ENCODE assay signal across 12 cellular contexts in the genomic region with DNA sequence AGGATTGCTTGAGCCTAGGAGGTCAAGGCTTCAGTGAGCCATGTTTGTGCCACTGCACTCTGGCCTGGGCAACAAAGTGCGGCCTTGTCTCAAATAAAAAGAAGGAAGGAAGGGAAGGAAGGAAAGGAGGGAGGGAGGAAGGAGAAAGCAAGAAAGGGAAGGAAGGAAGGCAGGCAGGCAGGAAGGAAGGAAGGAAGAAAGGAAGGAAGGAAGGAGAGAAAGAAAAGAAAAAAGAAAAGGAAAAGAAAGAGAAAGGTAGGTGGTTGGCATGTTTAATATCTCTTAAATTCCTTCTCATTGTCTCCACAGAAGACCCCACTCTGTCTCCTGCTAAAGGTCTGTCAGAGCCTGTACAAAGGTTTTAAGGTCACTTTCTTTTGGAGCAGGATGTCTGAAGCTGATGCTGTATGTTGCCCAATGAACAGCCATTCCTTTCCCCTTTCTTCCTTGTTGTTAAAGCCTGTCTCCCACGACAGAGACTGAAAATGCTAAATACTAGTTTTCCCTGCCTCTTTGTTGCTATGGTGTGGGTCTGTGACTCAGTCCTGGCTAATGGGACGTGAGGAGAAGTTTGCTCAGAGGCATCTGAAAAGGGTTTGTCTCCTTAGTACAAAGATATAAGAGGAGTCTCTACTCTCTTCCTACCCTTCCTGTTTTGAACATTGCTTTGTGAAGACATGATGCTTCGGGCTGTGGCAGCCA.
DNase-seq lines count a peak whose midpoint lies in the region; ATAC-seq and TF ChIP-seq lines count a peak whose summit lies in the region.
"Had no signal": no experiment of that assay in that cellular context is flagged by ENCODE, and none has a peak within 500 bp of the region (broad histone marks: within the 10 kb centered on the region; RNA-seq: fewer than 3 reads in every experiment).

No MANE protein-coding gene starts in this region.

- H3K4me1 ChIP-seq in PC-3 (ENCODE audit: insufficient read depth, low read length) = peaks cover 29% of the 10 kb centered on the region

- H3K27ac Mint-ChIP-seq in activated CD4-positive, alpha-beta T cell treated with anti-CD3 and anti-CD28 coated beads for 36 hours = peak overlapping the region; percentile 77

- H4K20me1 ChIP-seq in PC-3 (ENCODE audit: low read length) = no peaks in the 10 kb centered on the region

- H3K36me3 ChIP-seq in PC-3 (ENCODE audit: low read depth, low read length) = no peaks in the 10 kb centered on the region

- peaks cover 19% of the 10 kb centered on the region for H3K4me1 Mint-ChIP-seq in activated CD4-positive, alpha-beta T cell treated with anti-CD3 and anti-CD28 coated beads for 36 hours

- CTCF ChIA-PET in activated CD4-positive, alpha-beta T cell treated with anti-CD3 and anti-CD28 coated beads for 36 hours (lab: Charles Lee) = interaction anchor here (0.6 to 1.2 kb wide), 4 partner anchors 117 to 494 kb away, joined by 3 to 5 read pairs (median 3); no protein-coding TSS in a partner anchor
- CTCF ChIA-PET in PC-3 (lab: Charles Lee) = no interaction called here

- no peak overlapping the region for H3K9ac ChIP-seq in PC-3 (ENCODE audit: low read length)

- no peaks in the 10 kb centered on the region for H3K9me3 ChIP-seq in PC-3 (ENCODE audit: low read length)

- DNase-seq in activated CD4-positive, alpha-beta T cell treated with anti-CD3 and anti-CD28 coated beads for 36 hours = peak; percentile 5
- DNase-seq in activated CD4-positive, alpha-beta T cell treated with anti-CD3 and anti-CD28 coated beads, Interleukin-2, amount 50 U/mL, for 1 hour = no peak
- DNase-seq in PC-3 (peak; percentile 63), dedifferentiated amniotic fluid mesenchymal stem cell (ENCODE audit: extremely low spot score) (peak; percentile 58), occipital lobe (lab: John Stamatoyannopoulos, UW) (peak; percentile 7), NCI-H748 (lab: John Stamatoyannopoulos, UW; ENCODE audit: unreplicated experiment) (no peak), HuH-7.5 (ENCODE audit: low spot score) (no peak)
- DNase-seq in central memory CD4-positive, alpha-beta T cell = no peak
- DNase-seq: activated gamma-delta T cell, Karpas-422, small intestine had no signal

- no peak overlapping the region for H3K4me3 ChIP-seq in PC-3 (ENCODE audit: low read length)

- H2AFZ ChIP-seq in PC-3 (ENCODE audit: low read length) = peak overlapping the region; percentile 63

- H3K9me2 ChIP-seq in PC-3 (replicated peaks; ENCODE audit: low read length) = no peaks in the 10 kb centered on the region

- POLR2A ChIA-PET in activated CD4-positive, alpha-beta T cell treated with anti-CD3 and anti-CD28 coated beads for 36 hours (lab: Charles Lee) = no interaction called here
- POLR2A ChIA-PET in PC-3 (lab: Charles Lee; ENCODE audit: unreplicated experiment) = no interaction called here

- no peak for TF ChIP-seq CTCF in PC-3 (conservative IDR thresholded peaks at IDR 0.05; ENCODE audit: low read depth, low read length)

- H3K79me2 ChIP-seq in PC-3 (ENCODE audit: low read length) = no peaks in the 10 kb centered on the region

- H3K27ac ChIP-seq in PC-3 (ENCODE audit: low read length) = peak overlapping the region; percentile 66

- H3K4me2 ChIP-seq in PC-3 (ENCODE audit: low read length) = peak overlapping the region; percentile 30

- H3F3A ChIP-seq in PC-3 (ENCODE audit: low read length, unreplicated experiment) = no peaks in the 10 kb centered on the region

- no peaks in the 10 kb centered on the region for H3K27me3 ChIP-seq in PC-3 (ENCODE audit: low read length)

- intact Hi-C loops in activated CD4-positive, alpha-beta T cell treated with anti-CD3 and anti-CD28 coated beads for 36 hours (cut with DNase I, micrococcal nuclease) = loop anchor here (1.0 to 5.0 kb wide), 9 partner anchors 61 to 378 kb away; no protein-coding TSS in a partner anchor
- intact Hi-C loops in PC-3 (cut with micrococcal nuclease) = loop anchor here (5.0 to 10.0 kb wide), 2 partner anchors 38 to 115 kb away; no protein-coding TSS in a partner anchor

- H3K9me3 Mint-ChIP-seq in activated CD4-positive, alpha-beta T cell treated with anti-CD3 and anti-CD28 coated beads for 36 hours (ENCODE audit: low read depth) = peaks cover 5% of the 10 kb centered on the region

- peak; percentile 39 for ATAC-seq in activated CD4-positive, alpha-beta T cell treated with anti-CD3 and anti-CD28 coated beads for 36 hours
- ATAC-seq in PC-3 = peak; percentile 75
- ATAC-seq: left lobe of liver had no signal

- no TSS peak for BruUV-seq in PC-3 (replicated peaks; lab: Mats Ljungman, UMichigan)

- H3K27me3 Mint-ChIP-seq in activated CD4-positive, alpha-beta T cell treated with anti-CD3 and anti-CD28 coated beads for 36 hours = peaks cover 14% of the 10 kb centered on the region

- no peaks in the 10 kb centered on the region for H3K36me3 Mint-ChIP-seq in activated CD4-positive, alpha-beta T cell treated with anti-CD3 and anti-CD28 coated beads for 36 hours (ENCODE audit: low read depth)

- H3K4me3 Mint-ChIP-seq in activated CD4-positive, alpha-beta T cell treated with anti-CD3 and anti-CD28 coated beads for 36 hours = no peak overlapping the region

Comparison
In these comparisons a context has a peak if more than half of its experiments do, and no peak if none do; other contexts are left out.
1. DNase-seq: peak in activated CD4-positive, alpha-beta T cell treated with anti-CD3 and anti-CD28 coated beads for 36 hours (single experiment), PC-3 (single experiment), dedifferentiated amniotic fluid mesenchymal stem cell (single experiment) and occipital lobe (single experiment); none in activated CD4-positive, alpha-beta T cell treated with anti-CD3 and anti-CD28 coated beads, Interleukin-2, amount 50 U/mL, for 1 hour (single experiment), NCI-H748 (single experiment), central memory CD4-positive, alpha-beta T cell (single experiment) and HuH-7.5 (single experiment).